25 cellular contexts compared by ENCODE assay signal in the genomic region with DNA sequence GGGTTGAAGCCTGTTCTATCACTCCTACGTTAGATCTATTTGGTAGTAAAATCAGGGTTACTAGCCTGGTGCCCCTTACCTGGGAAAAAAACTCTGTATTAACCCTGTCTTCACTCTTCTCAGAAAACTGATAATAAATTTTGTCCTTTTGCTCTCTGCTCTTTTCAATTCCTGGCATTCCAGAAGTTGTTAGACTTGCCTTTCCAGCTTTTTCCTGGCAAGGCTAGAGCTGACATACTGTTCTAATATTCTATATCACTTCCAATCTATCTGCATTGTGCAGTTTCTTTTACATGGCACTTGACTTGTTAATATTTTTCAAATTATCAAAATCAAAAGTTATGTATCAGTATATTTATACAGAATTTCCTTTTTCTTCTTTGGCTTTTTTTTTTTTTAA.
"Had no signal": no experiment of that assay in that cellular context is flagged by ENCODE, and none has a peak within 500 bp of the region (broad histone marks: within the 10 kb centered on the region; RNA-seq: fewer than 3 reads in every experiment).

No MANE protein-coding gene starts in this region.

- H3K4me1 ChIP-seq: colonic mucosa, foreskin keratinocyte, left ventricle myocardium inferior, lower lobe of right lung, psoas muscle, spleen, stomach, vagina had no signal

- H3K4me1 Mint-ChIP-seq: immature natural killer cell, memory B cell, naive B cell, nephron had no signal

- H3K27ac Mint-ChIP-seq: immature natural killer cell, memory B cell, nephron had no signal

- ATAC-seq: foreskin keratinocyte, left cardiac atrium, lower lobe of right lung, psoas muscle, sciatic nerve had no signal

- DNase-seq: colonic mucosa; dermis blood vessel endothelial cell; erythroblast; immature natural killer cell; kidney; left cardiac atrium; left ventricle myocardium inferior; lower lobe of right lung; midbrain; naive B cell; psoas muscle; spleen; stimulated activated CD4-positive, alpha-beta T cell treated with anti-CD3 and anti-CD28 coated beads, Interleukin-15, amount 100 ng/mL, for 24 hours; stimulated activated CD4-positive, alpha-beta T cell treated with anti-CD3 and anti-CD28 coated beads, Interleukin-1b, Interleukin-23, amount 100 ng/mL, for 48 hours; stimulated activated CD4-positive, alpha-beta T cell treated with anti-CD3 and anti-CD28 coated beads, Interleukin-4, amount 100 ng/mL, for 4 hours; stimulated activated naive CD4-positive, alpha-beta T cell; stomach; substantia nigra; upper lobe of left lung had no signal

- H3K36me3 Mint-ChIP-seq: immature natural killer cell, memory B cell, naive B cell had no signal

- H3K4me3 ChIP-seq: colonic mucosa, left ventricle myocardium inferior, lower lobe of right lung, psoas muscle, spleen, stomach, thoracic aorta, upper lobe of left lung, vagina had no signal

- H3K27me3 Mint-ChIP-seq: memory B cell, naive B cell had no signal

- H3K27me3 ChIP-seq: colonic mucosa, foreskin keratinocyte, spleen, stomach, upper lobe of left lung, vagina had no signal

- H3K4me3 Mint-ChIP-seq: immature natural killer cell, memory B cell, naive B cell, nephron had no signal

- H3K9me3 ChIP-seq: colonic mucosa, lower lobe of right lung, psoas muscle, stomach, thoracic aorta, upper lobe of left lung, vagina had no signal

- H3K9me3 Mint-ChIP-seq: memory B cell, nephron had no signal

- H3K27ac ChIP-seq: colonic mucosa, foreskin keratinocyte, left ventricle myocardium inferior, lower lobe of right lung, psoas muscle, spleen, stomach, thoracic aorta, upper lobe of left lung, vagina had no signal

- H3K36me3 ChIP-seq: colonic mucosa, left ventricle myocardium inferior, lower lobe of right lung, spleen, stomach, thoracic aorta, upper lobe of left lung, vagina had no signal
